Comparison of ENCODE assay signal across 16 cellular contexts in genomic region chr7:71404701-71405345, GRCh38.
DNase-seq lines count a peak whose midpoint lies in the region; ATAC-seq, FAIRE-seq and TF ChIP-seq lines count a peak whose summit lies in the region.
"Had no signal": no experiment of that assay in that cellular context is flagged by ENCODE, and none has a peak within 500 bp of the region (broad histone marks: within the 10 kb centered on the region; RNA-seq: fewer than 3 reads in every experiment).

No MANE protein-coding gene starts in this region.

- no peak overlapping the region for H2AFZ ChIP-seq in Karpas-422 (ENCODE audit: low read length)
- H2AFZ ChIP-seq in H1 (ENCODE audit: low read length), result no peak overlapping the region

- no peak overlapping the region for H2BK12ac ChIP-seq in H1 (ENCODE audit: low read depth, low read length)

- H3K9me2 ChIP-seq in Karpas-422 (replicated peaks; ENCODE audit: insufficient read depth, low read length), result no peaks in the 10 kb centered on the region

- CTCF ChIA-PET in H1 (lab: Charles Lee; ENCODE audit: partially characterized antibody), result interaction anchor here (1.9 kb wide), 1 partner anchor 328 kb away, joined by 5 read pairs; no protein-coding TSS in a partner anchor

- H2BK5ac ChIP-seq in H1 (ENCODE audit: low read depth, low read length), result no peak overlapping the region

- no peaks in the 10 kb centered on the region for H3K23me2 ChIP-seq in H1 (ENCODE audit: low read depth, low read length)

- no peak for TF ChIP-seq EP300 in H1 (IDR thresholded peaks at IDR 0.05; ENCODE audit: borderline replicate concordance in 1 of 2, low read depth in 2 of 2, low read length in 2 of 2)

- no peaks in the 10 kb centered on the region for H3K4me1 Mint-ChIP-seq in activated T-helper 17 cell treated with anti-CD3 and anti-CD28 coated beads, Interleukin-2, amount 50 U/mL, for 72 hours
- H3K4me1 Mint-ChIP-seq: B cell had no signal

- no peak overlapping the region for H3K4ac ChIP-seq in H1 (replicated peaks; ENCODE audit: insufficient read length, low read depth, low read length)

- H3K27me3 ChIP-seq in left ventricle myocardium inferior (ENCODE audit: low read depth), result no peaks in the 10 kb centered on the region
- H3K27me3 ChIP-seq in Karpas-422 (ENCODE audit: low read length), result no peaks in the 10 kb centered on the region
- no peaks in the 10 kb centered on the region for H3K27me3 ChIP-seq in H1 (replicated peaks in 1 of 4; ENCODE audit: control insufficient read depth in 3 of 4, extremely low read depth in 1 of 4, insufficient read depth in 3 of 4, low read length in 3 of 4)
- H3K27me3 ChIP-seq in small intestine (ENCODE audit: control insufficient read depth in 2 of 2, insufficient read depth in 2 of 2, low read length in 2 of 2), result no peaks in the 10 kb centered on the region
- H3K27me3 ChIP-seq: BLaER1 treated with 17β-estradiol and CSF1 and Interleukin-3, amounts not matched to agents 10 nM and 100 nM had no signal

- no peak overlapping the region for H3K9ac ChIP-seq in Karpas-422 (ENCODE audit: low read length)
- H3K9ac ChIP-seq in H1 (replicated peaks in 1 of 4; ENCODE audit: extremely low read depth in 1 of 4, low read depth in 3 of 4, low read length in 3 of 4), result no peak overlapping the region
- H3K9ac ChIP-seq: BLaER1 treated with 17β-estradiol and CSF1 and Interleukin-3, amounts not matched to agents 10 nM and 100 nM had no signal

- H3K79me2 ChIP-seq in Karpas-422 (ENCODE audit: low read length) (no peaks in the 10 kb centered on the region), H1 (ENCODE audit: control insufficient read depth in 1 of 2, insufficient read depth in 2 of 2, low read length in 2 of 2) (peaks cover 0 to 5% of the 10 kb centered on the region in 2 experiments; a peak in 1 of 4 replicates)

- no peak overlapping the region for H3K4me3 Mint-ChIP-seq in activated T-helper 17 cell treated with anti-CD3 and anti-CD28 coated beads, Interleukin-2, amount 50 U/mL, for 72 hours
- H3K4me3 Mint-ChIP-seq: B cell; CD8-positive, alpha-beta T cell had no signal

- H3K9me3 ChIP-seq in left ventricle myocardium inferior (replicated peaks) (peaks cover 9% of the 10 kb centered on the region), Karpas-422 (ENCODE audit: low read length) (no peaks in the 10 kb centered on the region), H1 (ENCODE audit: insufficient read depth in 2 of 2, low read depth in 1 of 2, low read length in 1 of 2) (peaks cover 4 to 5% of the 10 kb centered on the region in 2 experiments; a peak in 3 of 4 replicates), small intestine (ENCODE audit: control insufficient read depth, low read depth) (no peaks in the 10 kb centered on the region)

- no peak for DNase-seq in left ventricle myocardium inferior
- DNase-seq in left cardiac atrium, result no peak
- peak; percentile 5 for DNase-seq in Karpas-422
- DNase-seq in H1 (ENCODE audit: low read depth in 1 of 2, low spot score in 2 of 2), result no peak
- DNase-seq in small intestine, result no peak
- no peak for DNase-seq in activated naive CD4-positive, alpha-beta T cell treated with Interleukin-2 at 50 U/mL for 16 hours
- DNase-seq: Calu3; CD8-positive, alpha-beta T cell; DMS79 treated with DMSO at 0.1 percent for 48 hours; HCEC 1CT; IMR-90 had no signal

- H2AK5ac ChIP-seq in H1 (ENCODE audit: low read depth, low read length), result no peak overlapping the region

- H4K91ac ChIP-seq in H1 (replicated peaks; ENCODE audit: insufficient read length, low read length), result peak overlapping the region; percentile 34

- H3K27me3 Mint-ChIP-seq in activated T-helper 17 cell treated with anti-CD3 and anti-CD28 coated beads, Interleukin-2, amount 50 U/mL, for 72 hours, result no peaks in the 10 kb centered on the region
- H3K27me3 Mint-ChIP-seq: B cell had no signal

- no peak overlapping the region for H3K14ac ChIP-seq in H1 (ENCODE audit: insufficient read length)

- H2BK120ac ChIP-seq in H1 (replicated peaks; ENCODE audit: low read depth, low read length), result no peak overlapping the region

- H3K27ac ChIP-seq in left ventricle myocardium inferior (replicated peaks) (peak overlapping the region; percentile 58), Karpas-422 (ENCODE audit: low read length) (no peak overlapping the region), H1 (ENCODE audit: low read depth, low read length) (no peak overlapping the region), small intestine (ENCODE audit: low read depth in 1 of 2, low read length in 1 of 2) (no peak overlapping the region)
- H3K27ac ChIP-seq: BLaER1 treated with 17β-estradiol and CSF1 and Interleukin-3, amounts not matched to agents 10 nM and 100 nM had no signal

- no peaks in the 10 kb centered on the region for H3K36me3 Mint-ChIP-seq in activated T-helper 17 cell treated with anti-CD3 and anti-CD28 coated beads, Interleukin-2, amount 50 U/mL, for 72 hours (ENCODE audit: low read depth)
- H3K36me3 Mint-ChIP-seq: CD8-positive, alpha-beta T cell had no signal

- POLR2A ChIA-PET in H1 (lab: Charles Lee; ENCODE audit: partially characterized antibody), result no interaction called here

- H3K9me3 Mint-ChIP-seq in activated T-helper 17 cell treated with anti-CD3 and anti-CD28 coated beads, Interleukin-2, amount 50 U/mL, for 72 hours, result peaks cover 5% of the 10 kb centered on the region

- no peak for FAIRE-seq in H1 (lab: Jason Lieb, UNC)
- no peak for FAIRE-seq in small intestine (lab: Jason Lieb, UNC)
- FAIRE-seq: GM12878, HTR-8/SVneo had no signal

- no peak overlapping the region for H3K18ac ChIP-seq in H1 (ENCODE audit: extremely low read depth, low read length)

- intact Hi-C loops in left ventricle myocardium inferior (cut with micrococcal nuclease), result no loop called here
- intact Hi-C loops in left cardiac atrium (cut with DNase I), result no loop called here

- no peaks in the 10 kb centered on the region; the same call in 1 of the 2 replicates for H3K79me1 ChIP-seq in H1 (ENCODE audit: low read depth, low read length)

- TF ChIP-seq POLR2A in H1 (IDR thresholded peaks at IDR 0.05; ENCODE audit: control extremely low read depth in 1 of 2, low read depth in 2 of 2, low read length in 2 of 2), result no peak

- no peaks in the 10 kb centered on the region for H4K20me1 ChIP-seq in Karpas-422 (ENCODE audit: insufficient read depth, low read depth, low read length)
- no peaks in the 10 kb centered on the region for H4K20me1 ChIP-seq in H1 (replicated peaks in 1 of 2; ENCODE audit: control insufficient read depth in 1 of 2, insufficient read depth in 2 of 2, low read length in 2 of 2)
- H4K20me1 ChIP-seq: BLaER1 treated with 17β-estradiol and CSF1 and Interleukin-3, amounts not matched to agents 10 nM and 100 nM had no signal

- H3K4me2 ChIP-seq in Karpas-422 (ENCODE audit: low read depth, low read length, poor library complexity, severe bottlenecking), result no peak overlapping the region
- no peak overlapping the region for H3K4me2 ChIP-seq in H1 (ENCODE audit: insufficient read depth in 1 of 2, low read depth in 2 of 2, low read length in 2 of 2)
- H3K4me2 ChIP-seq: BLaER1 treated with 17β-estradiol and CSF1 and Interleukin-3, amounts not matched to agents 10 nM and 100 nM had no signal

- no peak overlapping the region for H3K4me3 ChIP-seq in left ventricle myocardium inferior
- H3K4me3 ChIP-seq in Karpas-422 (ENCODE audit: low read length), result no peak overlapping the region
- H3K4me3 ChIP-seq in H1 (ENCODE audit: extremely low read depth in 1 of 4, insufficient read depth in 2 of 4, low read depth in 3 of 4, low read length in 4 of 4), result no peak overlapping the region
- H3K4me3 ChIP-seq in small intestine (ENCODE audit: low read depth in 1 of 2, low read length in 2 of 2), result no peak overlapping the region
- H3K4me3 ChIP-seq: BLaER1 treated with 17β-estradiol and CSF1 and Interleukin-3, amounts not matched to agents 10 nM and 100 nM; GM12878 had no signal

- H3K23ac ChIP-seq in H1 (ENCODE audit: insufficient read length), result no peak overlapping the region

- H4K5ac ChIP-seq in H1 (ENCODE audit: insufficient read length, low read depth, low read length), result no peak overlapping the region

- H3K36me3 ChIP-seq in left ventricle myocardium inferior, result no peaks in the 10 kb centered on the region
- no peaks in the 10 kb centered on the region for H3K36me3 ChIP-seq in Karpas-422 (ENCODE audit: insufficient read depth, low read length)
- peaks cover 0 to 13% (median 4%) of the 10 kb centered on the region in 4 experiments; a peak in 4 of 8 replicates for H3K36me3 ChIP-seq in H1 (ENCODE audit: control insufficient read depth in 2 of 4, insufficient read depth in 4 of 4, low read length in 3 of 4)
- no peaks in the 10 kb centered on the region for H3K36me3 ChIP-seq in small intestine (ENCODE audit: control insufficient read depth in 2 of 2, insufficient read depth in 2 of 2, low read length in 2 of 2)
- H3K36me3 ChIP-seq: BLaER1 treated with 17β-estradiol and CSF1 and Interleukin-3, amounts not matched to agents 10 nM and 100 nM had no signal

- no peak overlapping the region for H2BK15ac ChIP-seq in H1 (ENCODE audit: low read length)

- no peak overlapping the region for H3K27ac Mint-ChIP-seq in activated T-helper 17 cell treated with anti-CD3 and anti-CD28 coated beads, Interleukin-2, amount 50 U/mL, for 72 hours
- H3K27ac Mint-ChIP-seq: B cell; CD8-positive, alpha-beta T cell had no signal

- no peak for TF ChIP-seq RAD21 in H1 (IDR thresholded peaks at IDR 0.05 in 1 of 2, conservative IDR thresholded peaks at IDR 0.05 in 1 of 2; ENCODE audit: low read depth in 2 of 2, low read length in 2 of 2)

- H3K56ac ChIP-seq in H1 (replicated peaks; ENCODE audit: insufficient read length, low read depth, low read length), result no peak overlapping the region

- H3K4me1 ChIP-seq in left ventricle myocardium inferior (peaks cover 55% of the 10 kb centered on the region), Karpas-422 (ENCODE audit: low read length) (no peaks in the 10 kb centered on the region), H1 (replicated peaks in 1 of 4; ENCODE audit: control insufficient read depth in 3 of 4, insufficient read depth in 4 of 4, low read length in 3 of 4) (peaks cover 0 to 6% (median 2%) of the 10 kb centered on the region in 4 experiments; a peak in 3 of 7 replicates), small intestine (ENCODE audit: control insufficient read depth in 2 of 2, insufficient read depth in 1 of 2, low read depth in 1 of 2, low read length in 1 of 2) (no peaks in the 10 kb centered on the region)
- H3K4me1 ChIP-seq: BLaER1 treated with 17β-estradiol and CSF1 and Interleukin-3, amounts not matched to agents 10 nM and 100 nM had no signal

- no peak for ATAC-seq in left cardiac atrium
- ATAC-seq in activated T-helper 17 cell treated with anti-CD3 and anti-CD28 coated beads, Interleukin-2, amount 50 U/mL, for 72 hours (replicated peaks), result no peak
- ATAC-seq: CD8-positive, alpha-beta T cell; GM12878 had no signal

- H2BK20ac ChIP-seq in H1 (ENCODE audit: low read length), result no peak overlapping the region

- 100% methylated on average over 2 of the region's 2 CpGs; no CpG with 5 or more reads in 1 of the 2 experiments for WGBS in H1 (ENCODE audit: extremely low coverage in 1 of 2, insufficient coverage in 1 of 2, insufficient read length in 1 of 2, insufficient replicate concordance in 2 of 2, low coverage in 1 of 2, low lambda C conversion rate in 2 of 2, missing lambda C conversion rate in 1 of 2), 2 experiments
- WGBS in small intestine, 3 donors, result 85 to 90% (median 90%) methylated on average over 2 of the region's 2 CpGs

- TF ChIP-seq CTCF in left ventricle myocardium inferior (IDR thresholded peaks at IDR 0.05; ENCODE audit: borderline replicate concordance) (no peak), H1 (IDR thresholded peaks at IDR 0.05; ENCODE audit: control extremely low read depth in 1 of 3, insufficient read depth in 1 of 3, low read depth in 1 of 3, low read length in 3 of 3) (no peak)

- H4K8ac ChIP-seq in H1 (ENCODE audit: extremely low read depth, insufficient read depth, low read length), result no peak overlapping the region
